In the genomic region with DNA sequence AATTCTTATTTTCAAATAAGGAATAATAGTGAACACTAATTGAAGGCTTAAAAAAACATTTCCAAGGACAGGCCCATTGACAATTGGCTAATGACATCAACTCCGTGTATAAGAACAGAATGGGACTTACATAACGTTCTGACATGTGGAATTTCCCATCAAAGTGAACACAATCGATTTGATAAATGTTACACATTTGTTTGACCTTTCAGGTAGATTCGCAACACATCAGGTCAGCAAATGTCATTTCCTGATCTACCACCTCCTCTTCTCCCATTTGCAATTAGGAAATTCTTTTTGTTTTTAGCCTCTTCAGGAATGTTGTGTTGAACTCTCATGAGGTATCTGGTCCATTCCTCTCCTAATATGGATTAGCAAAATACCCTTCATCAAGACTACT, we compare ENCODE assay signal across 18 cellular contexts.
DNase-seq lines count a peak whose midpoint lies in the region; ATAC-seq and TF ChIP-seq lines count a peak whose summit lies in the region.
"Had no signal": no experiment of that assay in that cellular context is flagged by ENCODE, and none has a peak within 500 bp of the region (broad histone marks: within the 10 kb centered on the region; RNA-seq: fewer than 3 reads in every experiment).

No MANE protein-coding gene starts in this region.

- H3K4me1 ChIP-seq in right lobe of liver (peaks cover 0 to 28% (median 18%) of the 10 kb centered on the region in 4 donors), psoas muscle (peaks cover 60% of the 10 kb centered on the region), skeletal muscle tissue (ENCODE audit: control insufficient read depth in 3 of 3, insufficient read depth in 3 of 3, low read length in 3 of 3) (peaks cover 52 to 68% (median 59%) of the 10 kb centered on the region in 3 donors)
- H3K4me1 ChIP-seq: Caco-2 had no signal

- no peaks in the 10 kb centered on the region for H3K36me3 ChIP-seq in right lobe of liver
- H3K36me3 ChIP-seq in psoas muscle (ENCODE audit: insufficient read depth in 1 of 2, low read depth in 1 of 2), result no peaks in the 10 kb centered on the region
- H3K36me3 ChIP-seq in skeletal muscle tissue (ENCODE audit: control insufficient read depth in 3 of 3, insufficient read depth in 3 of 3, low read length in 3 of 3), result no peaks in the 10 kb centered on the region
- H3K36me3 ChIP-seq: BLaER1 treated with 17β-estradiol and CSF1 and Interleukin-3, amounts not matched to agents 10 nM and 100 nM had no signal

- H3K4me3 ChIP-seq in dorsolateral prefrontal cortex (no peak overlapping the region), right lobe of liver (no peak overlapping the region), psoas muscle (no peak overlapping the region), skeletal muscle tissue (ENCODE audit: low read length in 3 of 3) (no peak overlapping the region)
- H3K4me3 ChIP-seq: BLaER1 treated with 17β-estradiol and CSF1 and Interleukin-3, amounts not matched to agents 10 nM and 100 nM had no signal

- DNase-seq in dorsolateral prefrontal cortex (no peak), right lobe of liver (no peak), psoas muscle (no peak), hippocampal formation (lab: John Stamatoyannopoulos, UW) (no peak), SHP77 treated with DMSO at 0.1 percent for 48 hours (lab: John Stamatoyannopoulos, UW) (no peak), AG20443 (ENCODE audit: low spot score) (no peak)
- DNase-seq: 8988T; ACHN; AML-193; Caco-2; Calu3; CD4-positive, alpha-beta T cell; CD8-positive, alpha-beta T cell; DMS79 treated with DMSO at 0.1 percent for 48 hours; GF-D8 had no signal

- H3K9me3 ChIP-seq in right lobe of liver (no peaks in the 10 kb centered on the region), psoas muscle (no peaks in the 10 kb centered on the region), skeletal muscle tissue (ENCODE audit: control insufficient read depth in 3 of 3, low read length in 3 of 3) (no peaks in the 10 kb centered on the region)
- H3K9me3 ChIP-seq: BLaER1 treated with 17β-estradiol and CSF1 and Interleukin-3, amounts not matched to agents 10 nM and 100 nM; Caco-2 had no signal

- H3K27ac ChIP-seq in dorsolateral prefrontal cortex (peak overlapping the region in 37 of 59 donors; percentile 0 to 81 (median 55)), right lobe of liver (peak overlapping the region; percentile 4 to 73 (median 46)), psoas muscle (peak overlapping the region; percentile 91), skeletal muscle tissue (ENCODE audit: low read depth, low read length) (peak overlapping the region; percentile 85)
- H3K27ac ChIP-seq: BLaER1 treated with 17β-estradiol and CSF1 and Interleukin-3, amounts not matched to agents 10 nM and 100 nM; C4-2B had no signal

- 38% methylated on average over 4 of the region's 4 CpGs for WGBS in right lobe of liver (ENCODE audit: insufficient coverage, low coverage, low lambda C conversion rate, missing lambda C conversion rate)
- 67 to 83% (median 70%) methylated on average over 4 of the region's 4 CpGs for WGBS in psoas muscle, 3 donors

- no peak overlapping the region for H3K9ac ChIP-seq in skeletal muscle tissue (ENCODE audit: low read depth in 1 of 3, low read length in 3 of 3)
- H3K9ac ChIP-seq: BLaER1 treated with 17β-estradiol and CSF1 and Interleukin-3, amounts not matched to agents 10 nM and 100 nM had no signal

- intact Hi-C loops in dorsolateral prefrontal cortex (cut with DNase I) (no loop called here), right lobe of liver (cut with DNase I) (loop anchor here in 1 of 2 donors (10.0 kb wide), 1 partner anchor 48 kb away; no protein-coding TSS in a partner anchor), psoas muscle (cut with DNase I) (loop anchor here in 1 of 2 donors (5.0 kb wide), 1 partner anchor 60 kb away; no protein-coding TSS in a partner anchor)

- peak; percentile 15 to 42 (median 28) for ATAC-seq in right lobe of liver
- ATAC-seq in psoas muscle, result no peak
- ATAC-seq: CD8-positive, alpha-beta T cell had no signal

- TF ChIP-seq CTCF in dorsolateral prefrontal cortex (IDR thresholded peaks at IDR 0.05 in 54 of 56, conservative IDR thresholded peaks at IDR 0.05 in 2 of 56; ENCODE audit: low read depth in 1 of 56, partially characterized antibody in 56 of 56) (no peak), right lobe of liver (IDR thresholded peaks at IDR 0.05) (no peak), psoas muscle (IDR thresholded peaks at IDR 0.05) (no peak)

- H3K27me3 ChIP-seq in dorsolateral prefrontal cortex (peaks cover 0 to 5% (median 0%) of the 10 kb centered on the region in 45 donors), right lobe of liver (no peaks in the 10 kb centered on the region), psoas muscle (ENCODE audit: insufficient read depth in 3 of 3, low read length in 2 of 3) (no peaks in the 10 kb centered on the region), skeletal muscle tissue (ENCODE audit: control insufficient read depth in 3 of 3, insufficient read depth in 3 of 3, low read length in 3 of 3) (no peaks in the 10 kb centered on the region)
- H3K27me3 ChIP-seq: BLaER1 treated with 17β-estradiol and CSF1 and Interleukin-3, amounts not matched to agents 10 nM and 100 nM had no signal

- no peak for TF ChIP-seq POLR2A in right lobe of liver (IDR thresholded peaks at IDR 0.05)

Comparison
In these comparisons a context has a peak if more than half of its experiments do, and no peak if none do; other contexts are left out.
1. ATAC-seq: peak in right lobe of liver (4 of 4); none in psoas muscle (0 of 4).
2. Peak in every context shown above with its lines, with median percentiles within 50 percentile points of each other: H3K27ac ChIP-seq.